ENCODE assay signal across 21 cellular contexts in the genomic region with DNA sequence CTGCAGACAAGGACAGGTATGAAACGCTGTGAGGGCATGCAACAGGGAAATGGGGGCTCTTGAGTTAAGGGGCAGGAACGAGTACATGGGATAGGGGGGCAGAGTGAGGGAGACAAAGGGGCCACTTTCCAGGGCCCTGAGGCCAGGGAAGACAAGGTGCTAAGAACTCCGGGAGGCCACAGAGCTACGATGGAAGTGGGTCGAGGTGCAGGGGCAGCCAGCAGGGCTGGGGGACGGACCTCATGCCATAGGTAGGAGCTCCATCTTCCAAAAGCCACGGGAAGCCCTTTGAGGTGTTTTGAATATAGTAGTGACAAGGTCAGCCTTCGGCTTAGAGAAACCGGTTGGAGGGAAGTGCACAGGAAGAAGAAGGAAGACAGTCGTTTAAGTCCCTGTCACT. TPM values are rescaled to one million over a fixed set of nuclear protein-coding genes. Genes with fewer than 3 reads are reported as not detected.
A peak's percentile ranks its signal among the peaks of the same experiment; 100 is the strongest.
DNase-seq lines count a peak whose midpoint lies in the region; ATAC-seq, FAIRE-seq and TF ChIP-seq lines count a peak whose summit lies in the region.
"Had no signal": no experiment of that assay in that cellular context is flagged by ENCODE, and none has a peak within 500 bp of the region (broad histone marks: within the 10 kb centered on the region; RNA-seq: fewer than 3 reads in every experiment).

No MANE protein-coding gene starts in this region.

- H3K4me1 ChIP-seq in kidney (ENCODE audit: control insufficient read depth in 1 of 2, insufficient read depth in 1 of 2, low read depth in 1 of 2, low read length in 2 of 2) = no peaks in the 10 kb centered on the region
- no peaks in the 10 kb centered on the region for H3K4me1 ChIP-seq in mucosa of descending colon (ENCODE audit: low read depth)

- peak overlapping the region; percentile 47 for H3K27ac ChIP-seq in angular gyrus (ENCODE audit: low read depth, low read length)
- H3K27ac ChIP-seq in kidney (ENCODE audit: low read depth in 2 of 2, low read length in 2 of 2) = no peak overlapping the region

- DNase-seq in kidney (peak; percentile 10), posterior vena cava (ENCODE audit: low spot score) (peak; percentile 40), mucosa of descending colon (no peak), DMS53 treated with DMSO at 0.1 percent for 48 hours (lab: John Stamatoyannopoulos, UW; ENCODE audit: unreplicated experiment) (no peak), putamen (ENCODE audit: low spot score) (no peak)
- DNase-seq: 8988T; ACHN; C1 segment of cervical spinal cord; Caco-2; CD4-positive, alpha-beta memory T cell; DMS153; DMS79; EL; GDM1; H9 had no signal

- TF ChIP-seq CTCF in kidney (IDR thresholded peaks at IDR 0.05; ENCODE audit: borderline replicate concordance, extremely low read depth, insufficient read depth) (no peak), mucosa of descending colon (IDR thresholded peaks at IDR 0.05) (no peak)

- H3K4me3 ChIP-seq in kidney (ENCODE audit: low read length in 2 of 2) = no peak overlapping the region
- H3K4me3 ChIP-seq in mucosa of descending colon = no peak overlapping the region
- H3K4me3 ChIP-seq: A549, GM12878, GM23338 had no signal

- H3K36me3 ChIP-seq in kidney (ENCODE audit: control insufficient read depth in 1 of 2, insufficient read depth in 2 of 2, low read length in 2 of 2) (no peaks in the 10 kb centered on the region), mucosa of descending colon (ENCODE audit: low read depth) (no peaks in the 10 kb centered on the region)

- no peak overlapping the region for H3K9ac ChIP-seq in kidney (ENCODE audit: low read length in 2 of 2)

- FAIRE-seq in kidney (lab: Jason Lieb, UNC) = no peak
- FAIRE-seq: A549, GM12878, GM19239 had no signal

- intact Hi-C loops in kidney (cut with DNase I) = no loop called here
- intact Hi-C loops in posterior vena cava (cut with DNase I) = loop anchor here in 1 of 2 donors (5.0 kb wide), 1 partner anchor 523 kb away; no protein-coding TSS in a partner anchor
- intact Hi-C loops in mucosa of descending colon (cut with DNase I, micrococcal nuclease) = no loop called here

- H3K9me3 ChIP-seq in kidney (ENCODE audit: control insufficient read depth in 1 of 2, low read length in 2 of 2) (no peaks in the 10 kb centered on the region), mucosa of descending colon (no peaks in the 10 kb centered on the region)
- H3K9me3 ChIP-seq: Caco-2 had no signal

- ATAC-seq in mucosa of descending colon = no peak
- ATAC-seq: A549, GM12878, GM23338, HCT116 had no signal

RNA-seq across cellular contexts. Expression of gene RBFOX3, which starts 35.6 kb away (rescaled TPM):
- total RNA-seq in kidney (not detected), posterior vena cava (10 to 100 TPM in 1 of 2 donors, 1 to 10 TPM in 1; 7.1 to 21.6 TPM), mucosa of descending colon (100 to 1,000 TPM in 1 of 3 donors, 1 to 10 TPM in 1, under 1 TPM in 1; 0.90 to 155 (median 2.4) TPM)
- polyA plus RNA-seq in kidney (ENCODE audit: insufficient read depth, low read depth, low replicate concordance) = not detected
- total RNA-seq: CD4-positive, alpha-beta memory T cell; GM12878 had no signal

Comparison
In these comparisons a context has a peak if more than half of its experiments do, and no peak if none do; other contexts are left out.
1. DNase-seq: peak in kidney (single experiment) and posterior vena cava (single experiment); none in mucosa of descending colon (0 of 3), DMS53 treated with DMSO at 0.1 percent for 48 hours (single experiment) and putamen (single experiment).